In the genomic region with DNA sequence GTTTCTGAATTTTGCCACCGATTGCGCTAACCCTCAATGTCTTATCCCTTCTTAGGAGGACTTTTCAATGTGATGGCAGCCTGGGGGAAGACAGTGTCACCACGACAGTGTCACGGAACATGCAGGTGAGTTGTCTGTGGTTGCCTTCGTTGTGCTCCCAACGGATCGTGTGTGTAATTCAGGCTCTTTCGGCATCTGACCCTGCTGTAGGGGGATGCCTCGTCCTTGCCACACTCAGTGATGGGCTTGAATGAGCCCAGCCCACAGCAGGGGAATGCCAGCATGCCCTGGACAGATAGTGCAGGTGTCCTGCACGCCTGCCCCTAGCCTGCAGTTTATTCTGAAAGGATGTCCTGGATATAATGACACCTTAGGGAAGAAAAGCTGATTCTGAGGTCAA, we compare ENCODE assay signal across 19 cellular contexts.
DNase-seq lines count a peak whose midpoint lies in the region; FAIRE-seq and TF ChIP-seq lines count a peak whose summit lies in the region.
"Had no signal": no experiment of that assay in that cellular context is flagged by ENCODE, and none has a peak within 500 bp of the region (broad histone marks: within the 10 kb centered on the region; RNA-seq: fewer than 3 reads in every experiment).

No MANE protein-coding gene starts in this region.

- no peaks in the 10 kb centered on the region for H3K27me3 Mint-ChIP-seq in activated naive CD4-positive, alpha-beta T cell treated with anti-CD3 and anti-CD28 coated beads, Interleukin-2, amount 10 ng/mL, durations not matched to agents 7 days and 5 days
- H3K27me3 Mint-ChIP-seq: CD4-positive, alpha-beta T cell had no signal

- H3K27ac Mint-ChIP-seq in activated naive CD4-positive, alpha-beta T cell treated with anti-CD3 and anti-CD28 coated beads, Interleukin-2, amount 10 ng/mL, durations not matched to agents 7 days and 5 days = no peak overlapping the region
- H3K27ac Mint-ChIP-seq: CD4-positive, alpha-beta T cell had no signal

- H3K27me3 ChIP-seq in spleen (replicated peaks in 1 of 7) = no peaks in the 10 kb centered on the region

- intact Hi-C loops in kidney (cut with DNase I) (no loop called here), spleen (cut with DNase I; ENCODE audit: low total_unique reads) (no loop called here)

- TF ChIP-seq CTCF in kidney (IDR thresholded peaks at IDR 0.05; ENCODE audit: borderline replicate concordance, extremely low read depth, insufficient read depth) (no peak), spleen (IDR thresholded peaks at IDR 0.05 in 8 of 11, conservative IDR thresholded peaks at IDR 0.05 in 3 of 11) (no peak)

- H3K4me3 ChIP-seq in kidney (ENCODE audit: low read length in 2 of 2) (no peak overlapping the region), spleen (no peak overlapping the region)
- H3K4me3 ChIP-seq: A549, GM23248, HAP-1 had no signal

- H3K27ac ChIP-seq in kidney (ENCODE audit: low read depth in 2 of 2, low read length in 2 of 2) = no peak overlapping the region
- no peak overlapping the region for H3K27ac ChIP-seq in spleen
- H3K27ac ChIP-seq: 22Rv1, A549, C4-2B, GM23248 had no signal

- no peak overlapping the region for H3K4me3 Mint-ChIP-seq in activated naive CD4-positive, alpha-beta T cell treated with anti-CD3 and anti-CD28 coated beads, Interleukin-2, amount 10 ng/mL, durations not matched to agents 7 days and 5 days
- H3K4me3 Mint-ChIP-seq: CD4-positive, alpha-beta T cell had no signal

- H3K36me3 Mint-ChIP-seq in activated naive CD4-positive, alpha-beta T cell treated with anti-CD3 and anti-CD28 coated beads, Interleukin-2, amount 10 ng/mL, durations not matched to agents 7 days and 5 days = no peaks in the 10 kb centered on the region

- H3K4me1 ChIP-seq in kidney (ENCODE audit: control insufficient read depth in 1 of 2, insufficient read depth in 1 of 2, low read depth in 1 of 2, low read length in 2 of 2) (no peaks in the 10 kb centered on the region), spleen (no peaks in the 10 kb centered on the region)
- H3K4me1 ChIP-seq: A549, Caco-2, HAP-1 had no signal

- 69 to 95% (median 89%) methylated on average over 9 to 10 of the region's 10 CpGs for WGBS in spleen, 5 donors

- CTCF ChIA-PET in activated naive CD4-positive, alpha-beta T cell treated with anti-CD3 and anti-CD28 coated beads, Interleukin-2, amount 10 ng/mL, durations not matched to agents 7 days and 5 days (lab: Charles Lee) = no interaction called here

- peak; percentile 8 for DNase-seq in activated naive CD4-positive, alpha-beta T cell treated with anti-CD3 and anti-CD28 coated beads, Interleukin-2, amount 10 ng/mL, durations not matched to agents 7 days and 5 days
- DNase-seq in activated naive CD4-positive, alpha-beta T cell treated with anti-CD3 and anti-CD28 coated beads, Interleukin-2, amount 50 U/mL, for 16 hours = no peak
- DNase-seq in HTR-8/SVneo (ENCODE audit: insufficient read length, low spot score) = no peak
- DNase-seq in kidney = peak; percentile 51
- peak; percentile 24 for DNase-seq in spleen
- DNase-seq in NCI-H69 (lab: John Stamatoyannopoulos, UW) = no peak
- no peak for DNase-seq in activated CD8-positive, alpha-beta memory T cell treated with anti-CD3 and anti-CD28 coated beads, Interleukin-2, amount 50 U/mL, for 4 hours
- DNase-seq: AML-193; Caco-2; CD4-positive, alpha-beta T cell; GDM1; GM23248 had no signal

- FAIRE-seq in HTR-8/SVneo (lab: Jason Lieb, UNC) = peak; percentile 44
- FAIRE-seq in kidney (lab: Jason Lieb, UNC) = no peak
- FAIRE-seq: A549, D721Med, GM12892, GM18507 had no signal

- no peak for TF ChIP-seq POLR2A in spleen (IDR thresholded peaks at IDR 0.05)

- no peaks in the 10 kb centered on the region for H3K4me1 Mint-ChIP-seq in activated naive CD4-positive, alpha-beta T cell treated with anti-CD3 and anti-CD28 coated beads, Interleukin-2, amount 10 ng/mL, durations not matched to agents 7 days and 5 days

- no peaks in the 10 kb centered on the region for H3K36me3 ChIP-seq in kidney (ENCODE audit: control insufficient read depth in 1 of 2, insufficient read depth in 2 of 2, low read length in 2 of 2)
- H3K36me3 ChIP-seq in spleen = peaks cover 0 to 27% (median 0%) of the 10 kb centered on the region in 6 donors
- H3K36me3 ChIP-seq: HAP-1 had no signal

- H3K9me3 ChIP-seq in kidney (ENCODE audit: control insufficient read depth in 1 of 2, low read length in 2 of 2) (no peaks in the 10 kb centered on the region), spleen (no peaks in the 10 kb centered on the region)
- H3K9me3 ChIP-seq: A549, Caco-2, HAP-1 had no signal

- no peaks in the 10 kb centered on the region for H3K9me3 Mint-ChIP-seq in activated naive CD4-positive, alpha-beta T cell treated with anti-CD3 and anti-CD28 coated beads, Interleukin-2, amount 10 ng/mL, durations not matched to agents 7 days and 5 days
- H3K9me3 Mint-ChIP-seq: CD4-positive, alpha-beta T cell had no signal

- no peak overlapping the region for H3K9ac ChIP-seq in kidney (ENCODE audit: low read length in 2 of 2)
- H3K9ac ChIP-seq: GM23248 had no signal

Comparison
In these comparisons a context has a peak if more than half of its experiments do, and no peak if none do; other contexts are left out.
1. DNase-seq: peak in activated naive CD4-positive, alpha-beta T cell treated with anti-CD3 and anti-CD28 coated beads, Interleukin-2, amount 10 ng/mL, durations not matched to agents 7 days and 5 days (single experiment), kidney (single experiment) and spleen (single experiment); none in activated naive CD4-positive, alpha-beta T cell treated with anti-CD3 and anti-CD28 coated beads, Interleukin-2, amount 50 U/mL, for 16 hours (single experiment), HTR-8/SVneo (single experiment), NCI-H69 (single experiment) and activated CD8-positive, alpha-beta memory T cell treated with anti-CD3 and anti-CD28 coated beads, Interleukin-2, amount 50 U/mL, for 4 hours (single experiment).